In genomic region chr6:12608874-12609273, GRCh38 we compare ENCODE assay signal across 11 cellular contexts.
DNase-seq lines count a peak whose midpoint lies in the region; ATAC-seq lines count a peak whose summit lies in the region.
"Had no signal": no experiment of that assay in that cellular context is flagged by ENCODE, and none has a peak within 500 bp of the region (broad histone marks: within the 10 kb centered on the region; RNA-seq: fewer than 3 reads in every experiment).

No MANE protein-coding gene starts in this region.

- H3K27ac ChIP-seq in epithelial cell of prostate, result peak overlapping the region; percentile 16

- peak; percentile 1 for ATAC-seq in GM18517 (IDR thresholded peaks at IDR 0.05; ENCODE audit: unreplicated experiment)
- peak; percentile 32 for ATAC-seq in GM21528 (IDR thresholded peaks at IDR 0.05; ENCODE audit: low FRiP score, unreplicated experiment)
- peak; percentile 39 for ATAC-seq in HG03159 (IDR thresholded peaks at IDR 0.05; ENCODE audit: unreplicated experiment)
- ATAC-seq: T-helper 17 cell had no signal

- in situ Hi-C loops in KBM-7 (cut with MboI; ENCODE audit: low pct_unique_long_range_greater_than_20kb, low sequenced_read_pairs), result no loop called here

- DNase-seq in epithelial cell of prostate (ENCODE audit: low read depth, low spot score) (no peak), KBM-7 (no peak), superior temporal gyrus (ENCODE audit: extremely low spot score) (no peak), NCI-H187 treated with DMSO at 0.1 percent for 48 hours (lab: John Stamatoyannopoulos, UW) (no peak)
- DNase-seq in stimulated activated CD4-positive, alpha-beta T cell treated with anti-CD3 and anti-CD28 coated beads, Interleukin-2, amount 100 ng/mL, for 48 hours, result no peak
- DNase-seq: anterior cingulate cortex; CD8-positive, alpha-beta memory T cell; T-helper 17 cell had no signal
